Comparison of ENCODE assay signal across 1 cellular context in the genomic region with DNA sequence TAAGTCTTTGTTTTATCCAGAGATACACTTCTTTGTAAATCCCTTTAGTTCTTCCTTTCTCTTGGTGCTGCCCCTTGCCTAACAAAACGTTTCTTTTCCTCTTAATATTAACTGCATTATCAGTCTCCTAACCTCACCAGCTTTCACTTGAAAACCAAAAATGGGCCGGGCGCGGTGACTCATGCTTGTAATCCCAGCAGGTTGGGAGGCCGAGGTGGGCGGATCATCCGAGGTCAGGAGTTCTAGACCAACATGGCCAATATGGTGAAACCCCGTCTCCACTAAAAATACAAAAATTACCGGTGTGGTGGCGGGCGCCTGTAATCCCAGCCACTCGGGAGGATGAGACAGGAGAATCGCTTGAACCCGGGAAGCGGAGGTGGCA.
TF ChIP-seq lines count a peak whose summit lies in the region.

No MANE protein-coding gene starts in this region.

TF ChIP-seq in SK-N-SH treated with all-trans-retinoic acid at 6 μM for 48 hours, 23 proteins besides CTCF, POLR2A, EP300 and RAD21 (continued from another document):
- TF ChIP-seq, protein P1, sequence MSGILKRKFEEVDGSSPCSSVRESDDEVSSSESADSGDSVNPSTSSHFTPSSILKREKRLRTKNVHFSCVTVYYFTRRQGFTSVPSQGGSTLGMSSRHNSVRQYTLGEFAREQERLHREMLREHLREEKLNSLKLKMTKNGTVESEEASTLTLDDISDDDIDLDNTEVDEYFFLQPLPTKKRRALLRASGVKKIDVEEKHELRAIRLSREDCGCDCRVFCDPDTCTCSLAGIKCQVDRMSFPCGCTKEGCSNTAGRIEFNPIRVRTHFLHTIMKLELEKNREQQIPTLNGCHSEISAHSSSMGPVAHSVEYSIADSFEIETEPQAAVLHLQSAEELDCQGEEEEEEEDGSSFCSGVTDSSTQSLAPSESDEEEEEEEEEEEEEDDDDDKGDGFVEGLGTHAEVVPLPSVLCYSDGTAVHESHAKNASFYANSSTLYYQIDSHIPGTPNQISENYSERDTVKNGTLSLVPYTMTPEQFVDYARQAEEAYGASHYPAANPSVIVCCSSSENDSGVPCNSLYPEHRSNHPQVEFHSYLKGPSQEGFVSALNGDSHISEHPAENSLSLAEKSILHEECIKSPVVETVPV (CRISPR knock-in tag; IDR thresholded peaks at IDR 0.05) = no peak
- TF ChIP-seq RARB (CRISPR knock-in tag; IDR thresholded peaks at IDR 0.05) (no peak), ESRRG (CRISPR knock-in tag; IDR thresholded peaks at IDR 0.05) (no peak), ZC3H10 (CRISPR knock-in tag; IDR thresholded peaks at IDR 0.05) (no peak), SNAI2 (CRISPR knock-in tag; IDR thresholded peaks at IDR 0.05) (no peak), BACH2 (CRISPR knock-in tag; IDR thresholded peaks at IDR 0.05; ENCODE audit: borderline replicate concordance) (no peak), ZFP30 (CRISPR knock-in tag; IDR thresholded peaks at IDR 0.05) (no peak)
